ENCODE assay signal across 27 cellular contexts in genomic region chr1:92515796-92516201, GRCh38. TPM values are rescaled to one million over a fixed set of nuclear protein-coding genes. Genes with fewer than 3 reads are reported as not detected.
DNase-seq lines count a peak whose midpoint lies in the region; ATAC-seq, FAIRE-seq and TF ChIP-seq lines count a peak whose summit lies in the region.
"Had no signal": no experiment of that assay in that cellular context is flagged by ENCODE, and none has a peak within 500 bp of the region (broad histone marks: within the 10 kb centered on the region; RNA-seq: fewer than 3 reads in every experiment).

No MANE protein-coding gene starts in this region.

- no peak overlapping the region for H3K4me2 ChIP-seq in K562 (ENCODE audit: insufficient read depth, low read length)

- WGBS in K562 (ENCODE audit: insufficient coverage, low coverage, missing lambda C conversion rate) = 36% methylated on average over 3 of the region's 3 CpGs

- H3K9me3 ChIP-seq in K562 (replicated peaks; ENCODE audit: control insufficient read depth, insufficient read depth, low read depth, low read length) (no peaks in the 10 kb centered on the region), gastrocnemius medialis (no peaks in the 10 kb centered on the region)
- H3K9me3 ChIP-seq: BE2C, SJSA1, transverse colon had no signal

- H3K27ac ChIP-seq in HL-60 (replicated peaks) (peak overlapping the region; percentile 62), K562 (ENCODE audit: extremely low read depth, low read depth, low read length) (no peak overlapping the region), gastrocnemius medialis (no peak overlapping the region)
- H3K27ac ChIP-seq: SJSA1, transverse colon had no signal

- ATAC-seq in K562 = peak; percentile 68
- no peak for ATAC-seq in gastrocnemius medialis
- ATAC-seq: GM12878, Panc1, WTC11 had no signal

- no peak for TF ChIP-seq RAD21 in K562 (CRISPR knock-in tag; conservative IDR thresholded peaks at IDR 0.05 in 1 of 2, IDR thresholded peaks at IDR 0.05 in 1 of 2)

- intact Hi-C loops in K562 (cut with micrococcal nuclease) (no loop called here), gastrocnemius medialis (cut with DNase I; ENCODE audit: low total_unique reads) (no loop called here)

- in situ Hi-C loops in K562 (cut with MboI) = no loop called here
- in situ Hi-C loops in gastrocnemius medialis (cut with MboI; ENCODE audit: low sequenced_read_pairs in 4 of 4) = no loop called here

- no peak for FAIRE-seq in K562 (lab: Jason Lieb, UNC)
- FAIRE-seq: endometrium, GM12878, small intestine had no signal

- BruUV-seq in K562 (replicated peaks; lab: Mats Ljungman, UMichigan) = no TSS peak

- CTCF ChIA-PET in K562 (lab: Yijun Ruan, JAX; ENCODE audit: low intra/inter-chr PET ratio) = no interaction called here

- no peak overlapping the region for H3K9ac ChIP-seq in K562 (ENCODE audit: insufficient read depth in 1 of 2, low read depth in 2 of 2, low read length in 2 of 2)

- TF ChIP-seq POLR2A in K562 (conservative IDR thresholded peaks at IDR 0.05) (no peak), gastrocnemius medialis (IDR thresholded peaks at IDR 0.05) (no peak)

- H3K27me3 ChIP-seq in HL-60 (ENCODE audit: insufficient read depth, poor library complexity, severe bottlenecking) = no peaks in the 10 kb centered on the region
- H3K27me3 ChIP-seq in K562 (ENCODE audit: control insufficient read depth in 2 of 2, insufficient read depth in 2 of 2, low read length in 2 of 2) = no peaks in the 10 kb centered on the region
- no peaks in the 10 kb centered on the region for H3K27me3 ChIP-seq in gastrocnemius medialis
- H3K27me3 ChIP-seq: BE2C, SJSA1, transverse colon had no signal

- POLR2A ChIA-PET in K562 (lab: Yijun Ruan, JAX) = interaction anchor here (0.7 to 1.3 kb wide), 2 partner anchors 12 to 452 kb away, joined by 3 to 5 read pairs; no protein-coding TSS in a partner anchor

- H3K9me1 ChIP-seq in K562 (ENCODE audit: control insufficient read depth, insufficient read depth, low read length) = no peaks in the 10 kb centered on the region

- peak; percentile 88 for TF ChIP-seq EP300 in K562 (IDR thresholded peaks at IDR 0.05; ENCODE audit: low read length)

- DNase-seq in SIG-M5 treated with dmso at 0.1 percent for 504 hours (lab: John Stamatoyannopoulos, UW; ENCODE audit: unreplicated experiment) (peak; percentile 51), SIG-M5 (lab: John Stamatoyannopoulos, UW) (no peak), HL-60 (ENCODE audit: low read depth in 1 of 2, low spot score in 1 of 2) (peak; percentile 62 to 78), NOMO-1 treated with dmso at 0.1 percent for 144 hours (lab: John Stamatoyannopoulos, UW; ENCODE audit: unreplicated experiment) (peak; percentile 40), K562 (ENCODE audit: extremely low read depth in 1 of 4, low spot score in 3 of 4) (no peak), gastrocnemius medialis (no peak)
- no peak for DNase-seq in activated CD8-positive, alpha-beta memory T cell treated with anti-CD3 and anti-CD28 coated beads for 24 hours
- no peak for DNase-seq in stimulated activated CD4-positive, alpha-beta T cell treated with anti-CD3 and anti-CD28 coated beads, Interleukin-1b, Interleukin-23, amount 100 ng/mL, for 48 hours
- DNase-seq: 8988T; activated CD4-positive, alpha-beta T cell treated with anti-CD3 and anti-CD28 coated beads, Interleukin-2, amount 50 U/mL, for 4 hours; activated naive CD4-positive, alpha-beta T cell treated with anti-CD3 and anti-CD28 coated beads, Interleukin-2, amount 10 ng/mL, durations not matched to agents 7 days and 5 days; activated T-cell treated with anti-CD3 and anti-CD28 coated beads, Interleukin-2, amount 50 U/mL, for 1 hour; aorta; BE2C; kidney glomerular epithelial cell; NCI-H1694; NCI-H774; small intestine; stimulated activated CD4-positive, alpha-beta T cell treated with anti-CD3 and anti-CD28 coated beads, Interleukin-4, amount 100 ng/mL, for 1 hour; T-helper 9 cell; transverse colon had no signal

- H3K36me3 ChIP-seq in K562 (ENCODE audit: control insufficient read depth, insufficient read depth, low read length) (no peaks in the 10 kb centered on the region), gastrocnemius medialis (no peaks in the 10 kb centered on the region)
- H3K36me3 ChIP-seq: BE2C, SJSA1 had no signal

- H3K79me2 ChIP-seq in K562 (ENCODE audit: control insufficient read depth, insufficient read depth, low read length) = no peaks in the 10 kb centered on the region

- H3K4me3 ChIP-seq in HL-60 (replicated peaks; ENCODE audit: insufficient read depth, low read length) (no peak overlapping the region), K562 (no peak overlapping the region), gastrocnemius medialis (no peak overlapping the region)
- H3K4me3 ChIP-seq: GM12878, lung, SJSA1, transverse colon had no signal

- H3K4me1 ChIP-seq in K562 (replicated peaks in 1 of 2; ENCODE audit: control insufficient read depth in 2 of 2, insufficient read depth in 2 of 2, low read length in 2 of 2) (peaks cover 0 to 10% of the 10 kb centered on the region in 2 experiments; a peak in 2 of 5 replicates), gastrocnemius medialis (no peaks in the 10 kb centered on the region)
- H3K4me1 ChIP-seq: BE2C, SJSA1, transverse colon had no signal

- H2AFZ ChIP-seq in K562 (ENCODE audit: low read depth, low read length) = no peak overlapping the region

- no peak for TF ChIP-seq CTCF in HL-60 (IDR thresholded peaks at IDR 0.05; ENCODE audit: insufficient read depth, low read length)
- TF ChIP-seq CTCF in K562 (IDR thresholded peaks at IDR 0.05 in 2 of 3, conservative IDR thresholded peaks at IDR 0.05 in 1 of 3; ENCODE audit: insufficient read depth in 2 of 3, low read depth in 1 of 3, low read length in 3 of 3) = no peak
- no peak for TF ChIP-seq CTCF in gastrocnemius medialis (IDR thresholded peaks at IDR 0.05 in 4 of 5, conservative IDR thresholded peaks at IDR 0.05 in 1 of 5)

- H4K20me1 ChIP-seq in K562 (replicated peaks; ENCODE audit: control insufficient read depth, insufficient read depth, low read length) = no peaks in the 10 kb centered on the region

RNA-seq across cellular contexts. Expression of gene GFI1, which starts 29.1 kb away (rescaled TPM):
- 1.2 and 1.3 TPM in 2 replicates for total RNA-seq in K562 (2011; cell fraction: chromatin; rRNA removed; ENCODE audit: low replicate concordance)
- total RNA-seq in K562 (2011; cell fraction: nucleolus; rRNA removed) = 0.53 and 1.5 TPM in 2 replicates
- total RNA-seq in K562 (2011; cell fraction: nucleoplasm; rRNA removed) = 0.38 and 0.51 TPM in 2 replicates
- total RNA-seq in K562 (2014; rRNA removed) (0.36 and 0.53 TPM in 2 replicates), K562 (2014; rRNA removed; fragmentation: Illumina TruSeq; extraction: Trizol) (0.29 and 0.36 TPM in 2 replicates), K562 (2015; rRNA removed; fragmentation: Illumina TruSeq; extraction: Trizol) (0.87 and 1.2 TPM in 2 replicates), K562 (2021) (0.66 and 0.85 TPM in 2 replicates), gastrocnemius medialis (not detected)
- polyA plus RNA-seq in K562 (2011; rRNA removed) (0.93 and 1.2 TPM in 2 replicates), K562 (2014; fragmentation: Illumina TruSeq; extraction: Trizol) (0.40 and 0.46 TPM in 2 replicates), K562 (2014; fragmentation: Nextera tagmentation; extraction: Ambion mirVana) (under 1 TPM; 0.07 to 0.13 TPM), K562 (2014; rRNA removed) (0.45 and 0.68 TPM in 2 replicates)
- 0.67 and 0.84 TPM in 2 replicates for polyA plus RNA-seq in K562 (2011; cell fraction: cytosol; rRNA removed)
- 2.8 and 4.6 TPM in 2 replicates for polyA plus RNA-seq in K562 (2011; cell fraction: nucleus; rRNA removed)
- polyA plus RNA-seq in K562 (2012) = 1.1 and 3.8 TPM in 2 replicates
- polyA minus RNA-seq in K562 (2011; rRNA and poly(A)+ RNA removed) = 0.60 and 1.1 TPM in 2 replicates
- polyA minus RNA-seq in K562 (2011; cell fraction: cytosol; rRNA and poly(A)+ RNA removed) = 0.57 TPM in 1 of 2 replicates, not detected in the other
- 0.67 and 1.6 TPM in 2 replicates for polyA minus RNA-seq in K562 (2011; cell fraction: nucleus; rRNA and poly(A)+ RNA removed)
- total RNA-seq: SJSA1 had no signal

Comparison
In these comparisons a context has a peak if more than half of its experiments do, and no peak if none do; other contexts are left out.
1. DNase-seq: peak in SIG-M5 treated with dmso at 0.1 percent for 504 hours (single experiment), HL-60 (2 of 2) and NOMO-1 treated with dmso at 0.1 percent for 144 hours (single experiment); none in SIG-M5 (single experiment), K562 (0 of 4), activated CD8-positive, alpha-beta memory T cell treated with anti-CD3 and anti-CD28 coated beads for 24 hours (single experiment), stimulated activated CD4-positive, alpha-beta T cell treated with anti-CD3 and anti-CD28 coated beads, Interleukin-1b, Interleukin-23, amount 100 ng/mL, for 48 hours (single experiment) and gastrocnemius medialis (0 of 2).